In the genomic region with DNA sequence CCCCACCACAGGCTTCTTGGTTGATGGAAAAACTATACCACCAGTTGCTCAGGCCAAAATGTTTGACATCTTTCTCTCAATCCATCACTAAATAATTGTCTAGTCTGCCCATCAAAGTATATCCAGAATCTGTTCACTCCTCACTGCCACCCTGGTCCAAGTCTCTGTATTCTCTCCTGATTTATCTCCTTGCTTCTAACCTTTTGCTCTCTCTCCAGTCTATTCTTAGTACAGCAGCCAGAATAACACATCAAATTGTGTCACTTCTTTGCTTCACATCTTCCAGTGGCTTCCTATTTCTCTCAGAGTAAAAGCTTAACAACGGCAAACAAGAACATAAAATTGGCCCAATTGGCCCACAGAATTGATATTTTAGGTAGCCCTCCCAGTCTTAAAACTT, we compare ENCODE assay signal across 7 cellular contexts.
"Had no signal": no experiment of that assay in that cellular context is flagged by ENCODE, and none has a peak within 500 bp of the region (broad histone marks: within the 10 kb centered on the region; RNA-seq: fewer than 3 reads in every experiment).

No MANE protein-coding gene starts in this region.

- ATAC-seq: GM23338, HepG2, K562 had no signal

- H3K27ac ChIP-seq: HL-60 had no signal

- H3K4me2 ChIP-seq: GM23338 had no signal

- H2AFZ ChIP-seq: GM23338 had no signal

- DNase-seq: H9, HCEC 1CT, IMR-90 had no signal

- H3K4me3 ChIP-seq: GM23338, K562 had no signal
